13 cellular contexts compared by ENCODE assay signal in genomic region chr5:81007637-81008027, GRCh38. TPM values are rescaled to one million over a fixed set of nuclear protein-coding genes. Genes with fewer than 3 reads are reported as not detected.
A peak's percentile ranks its signal among the peaks of the same experiment; 100 is the strongest.
DNase-seq lines count a peak whose midpoint lies in the region; ATAC-seq and TF ChIP-seq lines count a peak whose summit lies in the region.
"Had no signal": no experiment of that assay in that cellular context is flagged by ENCODE, and none has a peak within 500 bp of the region (broad histone marks: within the 10 kb centered on the region; RNA-seq: fewer than 3 reads in every experiment).

No MANE protein-coding gene starts in this region.

- no peak overlapping the region for H4K91ac ChIP-seq in neuronal stem cell (ENCODE audit: low read depth, low read length, poor library complexity)

- TF ChIP-seq CTCF in CD8-positive, alpha-beta T cell (IDR thresholded peaks at IDR 0.05), result no peak
- TF ChIP-seq CTCF in colonic mucosa (IDR thresholded peaks at IDR 0.05), result no peak

- no peaks in the 10 kb centered on the region for H3K27me3 ChIP-seq in BLaER1
- no peaks in the 10 kb centered on the region for H3K27me3 ChIP-seq in CD8-positive, alpha-beta T cell (ENCODE audit: insufficient read depth, low read length)
- no peaks in the 10 kb centered on the region for H3K27me3 ChIP-seq in colonic mucosa
- H3K27me3 ChIP-seq in neuronal stem cell (ENCODE audit: control insufficient read depth in 3 of 3, insufficient read depth in 3 of 3, low read depth in 1 of 3, low read length in 3 of 3), result peaks cover 0 to 4% (median 0%) of the 10 kb centered on the region in 3 experiments
- H3K27me3 ChIP-seq: heart right ventricle had no signal

- no peak overlapping the region for H3K14ac ChIP-seq in neuronal stem cell (ENCODE audit: low read length)

- peaks cover 3% of the 10 kb centered on the region; the same call in 1 of the 2 replicates for H3K9me3 ChIP-seq in BLaER1
- H3K9me3 ChIP-seq in CD8-positive, alpha-beta T cell (ENCODE audit: low read length), result no peaks in the 10 kb centered on the region
- H3K9me3 ChIP-seq in colonic mucosa, result no peaks in the 10 kb centered on the region
- H3K9me3 ChIP-seq in neuronal stem cell (replicated peaks in 1 of 2; ENCODE audit: control insufficient read depth in 2 of 2, insufficient read depth in 1 of 2, low read depth in 1 of 2, low read length in 2 of 2), result no peaks in the 10 kb centered on the region
- H3K9me3 ChIP-seq: heart right ventricle had no signal

- POLR2A ChIA-PET in CD8-positive, alpha-beta T cell (lab: Charles Lee), result interaction anchor here (0.7 to 2.2 kb wide), 9 partner anchors 8 to 88 kb away, joined by 3 to 9 read pairs (median 4); no protein-coding TSS in a partner anchor

- H3K4me1 ChIP-seq in BLaER1 (peaks cover 20% of the 10 kb centered on the region), colonic mucosa (no peaks in the 10 kb centered on the region), neuronal stem cell (ENCODE audit: control insufficient read depth in 2 of 2, insufficient read depth in 1 of 2, low read depth in 1 of 2, low read length in 2 of 2) (peaks cover 0 to 1% of the 10 kb centered on the region in 2 donors)
- peaks cover 72% of the 10 kb centered on the region for H3K4me1 ChIP-seq in CD8-positive, alpha-beta T cell (ENCODE audit: insufficient read depth, low read length)

- H3K4me3 ChIP-seq in BLaER1, result no peak overlapping the region
- H3K4me3 ChIP-seq in CD8-positive, alpha-beta T cell (ENCODE audit: low read depth, low read length), result peak overlapping the region; percentile 46
- no peak overlapping the region for H3K4me3 ChIP-seq in colonic mucosa
- H3K4me3 ChIP-seq in neuronal stem cell (ENCODE audit: low read length in 2 of 2), result no peak overlapping the region
- H3K4me3 ChIP-seq: heart right ventricle, SK-N-MC had no signal

- no peak overlapping the region for H2AK5ac ChIP-seq in neuronal stem cell (ENCODE audit: low read depth, low read length)

- no peaks in the 10 kb centered on the region for H4K20me1 ChIP-seq in BLaER1

- H2AFZ ChIP-seq in neuronal stem cell (ENCODE audit: low read length), result no peak overlapping the region

- no peak for TF ChIP-seq POLR2A in erythroblast (IDR thresholded peaks at IDR 0.05; ENCODE audit: low read length)

- H3K27me3 Mint-ChIP-seq in CD8-positive, alpha-beta T cell (ENCODE audit: low read depth), result no peaks in the 10 kb centered on the region

- H3K36me3 ChIP-seq in BLaER1 (no peaks in the 10 kb centered on the region), colonic mucosa (no peaks in the 10 kb centered on the region), neuronal stem cell (replicated peaks in 1 of 2; ENCODE audit: control insufficient read depth in 2 of 2, insufficient read depth in 2 of 2, low read length in 2 of 2) (no peaks in the 10 kb centered on the region)
- no peaks in the 10 kb centered on the region for H3K36me3 ChIP-seq in CD8-positive, alpha-beta T cell (ENCODE audit: insufficient read depth, low read length)
- H3K36me3 ChIP-seq: heart right ventricle had no signal

- no peaks in the 10 kb centered on the region for H3K79me1 ChIP-seq in neuronal stem cell (ENCODE audit: low read depth, low read length)

- no peak overlapping the region for H3K4ac ChIP-seq in neuronal stem cell (ENCODE audit: low read length)

- DNase-seq in CD8-positive, alpha-beta T cell, result peak in 1 of 7 experiments; percentile 16
- DNase-seq in activated CD4-positive, alpha-beta T cell treated with anti-CD3 and anti-CD28 coated beads, Interleukin-2, amount 50 U/mL, for 4 hours, result peak; percentile 3 to 11
- no peak for DNase-seq in colonic mucosa
- DNase-seq in neuronal stem cell (ENCODE audit: low spot score), result no peak
- DNase-seq in erythroblast (lab: John Stamatoyannopoulos, UW), result no peak
- DNase-seq: heart right ventricle, left colon had no signal

- WGBS in neuronal stem cell (ENCODE audit: extremely low coverage in 2 of 2, insufficient read length in 2 of 2, insufficient replicate concordance in 1 of 2), 2 donors, result no CpG with 5 or more reads among the region's 5 CpGs

- H2BK5ac ChIP-seq in neuronal stem cell (ENCODE audit: low read length), result no peak overlapping the region

- H3K4me2 ChIP-seq in BLaER1, result peak overlapping the region; percentile 84
- no peak overlapping the region for H3K4me2 ChIP-seq in neuronal stem cell (ENCODE audit: insufficient read depth, low read length, poor library complexity, severe bottlenecking)

- intact Hi-C loops in CD8-positive, alpha-beta T cell (cut with DNase I, micrococcal nuclease), result loop anchor here (1.0 to 10.0 kb wide), 7 partner anchors 9 to 350 kb away; partner anchors contain the start of gene ZCCHC9 (in 1 of the 2)
- intact Hi-C loops in colonic mucosa (cut with DNase I), result no loop called here

- H3K23ac ChIP-seq in neuronal stem cell (ENCODE audit: low read depth, low read length, poor library complexity), result no peak overlapping the region

- ATAC-seq in CD8-positive, alpha-beta T cell, result peak; percentile 24
- ATAC-seq in GM21528 (IDR thresholded peaks at IDR 0.05; ENCODE audit: low FRiP score, unreplicated experiment), result no peak
- ATAC-seq: esophagus mucosa, HCT116, heart right ventricle, left colon had no signal

- no peak overlapping the region for H4K8ac ChIP-seq in neuronal stem cell (ENCODE audit: low read depth, low read length)

- no peak overlapping the region for H3K9ac ChIP-seq in BLaER1
- H3K9ac ChIP-seq in colonic mucosa (ENCODE audit: low read depth in 2 of 2, low read length in 2 of 2), result no peak overlapping the region
- no peak overlapping the region for H3K9ac ChIP-seq in neuronal stem cell (ENCODE audit: low read depth, low read length, poor library complexity)

- CTCF ChIA-PET in CD8-positive, alpha-beta T cell (lab: Charles Lee), result interaction anchor here (0.7 to 2.3 kb wide), 6 partner anchors 8 to 188 kb away, joined by 3 to 5 read pairs (median 4); partner anchors contain the start of gene RASGRF2

- no peaks in the 10 kb centered on the region for H3K9me3 Mint-ChIP-seq in CD8-positive, alpha-beta T cell

- H2BK15ac ChIP-seq in neuronal stem cell (ENCODE audit: low read length), result no peak overlapping the region

- H3K4me1 Mint-ChIP-seq in CD8-positive, alpha-beta T cell (ENCODE audit: low read depth), result peaks cover 84% of the 10 kb centered on the region

- peak overlapping the region; percentile 94 for H3K27ac Mint-ChIP-seq in CD8-positive, alpha-beta T cell

- H2BK12ac ChIP-seq in neuronal stem cell (ENCODE audit: low read length), result no peak overlapping the region

- H3K4me3 Mint-ChIP-seq in CD8-positive, alpha-beta T cell, result peak overlapping the region; percentile 83

- peaks cover 5% of the 10 kb centered on the region for H3K36me3 Mint-ChIP-seq in CD8-positive, alpha-beta T cell

- no peak overlapping the region for H3K27ac ChIP-seq in BLaER1
- peak overlapping the region; percentile 46 for H3K27ac ChIP-seq in CD8-positive, alpha-beta T cell (ENCODE audit: low read depth, low read length)
- peak overlapping the region; percentile 0 for H3K27ac ChIP-seq in colonic mucosa
- H3K27ac ChIP-seq in neuronal stem cell (replicated peaks; ENCODE audit: low read length), result no peak overlapping the region
- H3K27ac ChIP-seq: SK-N-MC had no signal

- H3K18ac ChIP-seq in neuronal stem cell (ENCODE audit: low read length), result no peak overlapping the region

- H2BK120ac ChIP-seq in neuronal stem cell (ENCODE audit: low read depth, low read length), result no peak overlapping the region

RNA-seq across cellular contexts. Expression of gene RASGRF2, which starts 47.5 kb away (rescaled TPM):
- total RNA-seq in CD8-positive, alpha-beta T cell, result 10 to 100 TPM; 25.4 to 25.6 TPM
- total RNA-seq in colonic mucosa, result 1 to 10 TPM; 2.8 to 3.5 TPM
- polyA plus RNA-seq in neuronal stem cell (2013, experiment 1 of 2), result 0.03 TPM
- 0.03 TPM for polyA plus RNA-seq in neuronal stem cell (2013, experiment 2 of 2)
- total RNA-seq: myocyte had no signal

Comparison
In these comparisons a context has a peak if more than half of its experiments do, and no peak if none do; other contexts are left out.
1. H3K27ac ChIP-seq: peak in CD8-positive, alpha-beta T cell (single experiment) and colonic mucosa (single experiment); none in BLaER1 (single experiment) and neuronal stem cell (single experiment).
2. DNase-seq: peak in activated CD4-positive, alpha-beta T cell treated with anti-CD3 and anti-CD28 coated beads, Interleukin-2, amount 50 U/mL, for 4 hours (2 of 2); none in colonic mucosa (single experiment), neuronal stem cell (single experiment) and erythroblast (0 of 2).
3. RNA of gene RASGRF2, which starts 47.5 kb away (total RNA-seq): 25.4 to 25.6 TPM in CD8-positive, alpha-beta T cell; 2.8 to 3.5 TPM in colonic mucosa; every median in the first group is over 4 times any median in the second.